In genomic region chr2:54708584-54709340, GRCh38 we compare ENCODE assay signal across 8 cellular contexts. TPM values are rescaled to one million over a fixed set of nuclear protein-coding genes. Genes with fewer than 3 reads are reported as not detected.
DNase-seq lines count a peak whose midpoint lies in the region; ATAC-seq and FAIRE-seq lines count a peak whose summit lies in the region.

No MANE protein-coding gene starts in this region.

- no peaks in the 10 kb centered on the region for H3K36me3 Mint-ChIP-seq in activated T-helper 17 cell treated with anti-CD3 and anti-CD28 coated beads, Interleukin-2, amount 50 U/mL, for 72 hours (ENCODE audit: low read depth)

- no peaks in the 10 kb centered on the region for H3K27me3 ChIP-seq in right cardiac atrium (ENCODE audit: control insufficient read depth, insufficient read depth)
- peaks cover 3 to 14% (median 14%) of the 10 kb centered on the region in 3 donors for H3K27me3 ChIP-seq in skeletal muscle tissue (ENCODE audit: control insufficient read depth in 3 of 3, insufficient read depth in 3 of 3, low read length in 3 of 3)

- 19% methylated on average over 35 of the region's 35 CpGs for WGBS in right cardiac atrium

- no peak for FAIRE-seq in RCC 7860 (lab: Jason Lieb, UNC)

- H3K9me3 Mint-ChIP-seq in activated T-helper 17 cell treated with anti-CD3 and anti-CD28 coated beads, Interleukin-2, amount 50 U/mL, for 72 hours = no peaks in the 10 kb centered on the region

- peak overlapping the region; percentile 37 for H3K4me3 Mint-ChIP-seq in activated T-helper 17 cell treated with anti-CD3 and anti-CD28 coated beads, Interleukin-2, amount 50 U/mL, for 72 hours

- H3K4me1 ChIP-seq in right cardiac atrium (ENCODE audit: control insufficient read depth, insufficient read depth, low read length) = no peaks in the 10 kb centered on the region
- peaks cover 2 to 5% (median 4%) of the 10 kb centered on the region in 3 donors for H3K4me1 ChIP-seq in skeletal muscle tissue (ENCODE audit: control insufficient read depth in 3 of 3, insufficient read depth in 3 of 3, low read length in 3 of 3)

- ATAC-seq in activated T-helper 17 cell treated with anti-CD3 and anti-CD28 coated beads, Interleukin-2, amount 50 U/mL, for 72 hours (replicated peaks) = peak; percentile 21
- ATAC-seq in right cardiac atrium = peak; percentile 84 to 88

- intact Hi-C loops in right cardiac atrium (cut with DNase I) = loop anchor here in 3 of 4 donors (10.0 kb wide), 5 partner anchors 184 to 604 kb away; partner anchors contain the start of gene ACYP2 (in 1 of the 3)

- H3K9ac ChIP-seq in skeletal muscle tissue (ENCODE audit: low read depth in 1 of 3, low read length in 3 of 3) = peak overlapping the region in 2 of 3 donors; percentile 51 to 60

- H3K9me3 ChIP-seq in right cardiac atrium (ENCODE audit: control insufficient read depth, low read length) = no peaks in the 10 kb centered on the region
- no peaks in the 10 kb centered on the region for H3K9me3 ChIP-seq in skeletal muscle tissue (ENCODE audit: control insufficient read depth in 3 of 3, low read length in 3 of 3)

- no peak overlapping the region for H3K27ac Mint-ChIP-seq in activated T-helper 17 cell treated with anti-CD3 and anti-CD28 coated beads, Interleukin-2, amount 50 U/mL, for 72 hours

- peaks cover 3% of the 10 kb centered on the region for H3K4me1 Mint-ChIP-seq in activated T-helper 17 cell treated with anti-CD3 and anti-CD28 coated beads, Interleukin-2, amount 50 U/mL, for 72 hours

- H3K4me3 ChIP-seq in right cardiac atrium (ENCODE audit: low read length) (peak overlapping the region; percentile 13), skeletal muscle tissue (ENCODE audit: low read length in 3 of 3) (peak overlapping the region; percentile 34 to 60 (median 51))

- peaks cover 13% of the 10 kb centered on the region for H3K27me3 Mint-ChIP-seq in activated T-helper 17 cell treated with anti-CD3 and anti-CD28 coated beads, Interleukin-2, amount 50 U/mL, for 72 hours

- no peaks in the 10 kb centered on the region for H3K36me3 ChIP-seq in skeletal muscle tissue (ENCODE audit: control insufficient read depth in 3 of 3, insufficient read depth in 3 of 3, low read length in 3 of 3)

- no peak overlapping the region for H3K27ac ChIP-seq in right cardiac atrium (ENCODE audit: low read length)
- H3K27ac ChIP-seq in skeletal muscle tissue (ENCODE audit: low read depth, low read length) = no peak overlapping the region

- DNase-seq in stimulated activated CD4-positive, alpha-beta T cell treated with anti-CD3 and anti-CD28 coated beads, Interleukin-4, amount 100 ng/mL, for 1 hour = peak; percentile 7
- DNase-seq in stimulated activated CD4-positive, alpha-beta T cell treated with anti-CD3 and anti-CD28 coated beads, Interleukin-1b, Interleukin-23, amount 100 ng/mL, for 48 hours = no peak
- DNase-seq in right cardiac atrium = peak; percentile 47 to 82 (median 73)
- DNase-seq in RCC 7860 (ENCODE audit: low spot score) = no peak
- DNase-seq in GM19240 (ENCODE audit: insufficient read length, low spot score) = no peak
- no peak for DNase-seq in NCI-H1105 (lab: John Stamatoyannopoulos, UW)

RNA-seq across cellular contexts. Expression of gene EML6, which starts 14.7 kb away (rescaled TPM):
- 1 to 10 TPM; 1.0 to 1.4 TPM for total RNA-seq in activated T-helper 17 cell treated with anti-CD3 and anti-CD28 coated beads, Interleukin-2, amount 50 U/mL, for 72 hours
- 1 to 10 TPM in 2 of 4 donors, under 1 TPM in 2; 0.26 to 1.5 (median 0.89) TPM for total RNA-seq in right cardiac atrium
- 0.43 TPM for polyA plus RNA-seq in right cardiac atrium
- 10.4 TPM for total RNA-seq in skeletal muscle tissue

Comparison
In these comparisons a context has a peak if more than half of its experiments do, and no peak if none do; other contexts are left out.
1. DNase-seq: peak in stimulated activated CD4-positive, alpha-beta T cell treated with anti-CD3 and anti-CD28 coated beads, Interleukin-4, amount 100 ng/mL, for 1 hour (single experiment) and right cardiac atrium (3 of 3); none in stimulated activated CD4-positive, alpha-beta T cell treated with anti-CD3 and anti-CD28 coated beads, Interleukin-1b, Interleukin-23, amount 100 ng/mL, for 48 hours (single experiment), RCC 7860 (single experiment), GM19240 (single experiment) and NCI-H1105 (single experiment).